In genomic region chr22:49564666-49565515, GRCh38 we compare ENCODE assay signal across 19 cellular contexts.
DNase-seq lines count a peak whose midpoint lies in the region; ATAC-seq, FAIRE-seq and TF ChIP-seq lines count a peak whose summit lies in the region.
"Had no signal": no experiment of that assay in that cellular context is flagged by ENCODE, and none has a peak within 500 bp of the region (broad histone marks: within the 10 kb centered on the region; RNA-seq: fewer than 3 reads in every experiment).

No MANE protein-coding gene starts in this region.

- H3K36me3 ChIP-seq in H1 (ENCODE audit: control insufficient read depth in 2 of 4, insufficient read depth in 4 of 4, low read length in 3 of 4) (no peaks in the 10 kb centered on the region), osteoblast (ENCODE audit: insufficient read depth, low read length) (no peaks in the 10 kb centered on the region), upper lobe of right lung (no peaks in the 10 kb centered on the region)
- H3K36me3 ChIP-seq: HAP-1 had no signal

- H3K27me3 ChIP-seq in H1 (replicated peaks in 1 of 4; ENCODE audit: control insufficient read depth in 3 of 4, extremely low read depth in 1 of 4, insufficient read depth in 3 of 4, low read length in 3 of 4) (no peaks in the 10 kb centered on the region), osteoblast (ENCODE audit: insufficient read depth, low read length) (no peaks in the 10 kb centered on the region), upper lobe of right lung (no peaks in the 10 kb centered on the region)

- no peak overlapping the region for H2BK5ac ChIP-seq in H1 (ENCODE audit: low read depth, low read length)

- H4K91ac ChIP-seq in H1 (replicated peaks; ENCODE audit: insufficient read length, low read length): no peak overlapping the region

- H2BK120ac ChIP-seq in H1 (replicated peaks; ENCODE audit: low read depth, low read length): no peak overlapping the region

- H3K9ac ChIP-seq in H1 (replicated peaks in 1 of 4; ENCODE audit: extremely low read depth in 1 of 4, low read depth in 3 of 4, low read length in 3 of 4): no peak overlapping the region

- H4K8ac ChIP-seq in H1 (ENCODE audit: extremely low read depth, insufficient read depth, low read length): no peak overlapping the region

- in situ Hi-C loops in G401 (cut with HindIII; ENCODE audit: low sequenced_read_pairs): loop anchor here (10.0 kb wide), 1 partner anchor 110 kb away; no protein-coding TSS in a partner anchor

- H4K5ac ChIP-seq in H1 (ENCODE audit: insufficient read length, low read depth, low read length): no peak overlapping the region

- H3K4me1 ChIP-seq in H1 (replicated peaks in 1 of 4; ENCODE audit: control insufficient read depth in 3 of 4, insufficient read depth in 4 of 4, low read length in 3 of 4): no peaks in the 10 kb centered on the region
- no peaks in the 10 kb centered on the region for H3K4me1 ChIP-seq in osteoblast (ENCODE audit: insufficient read depth, low read length)
- H3K4me1 ChIP-seq in upper lobe of right lung: no peaks in the 10 kb centered on the region
- H3K4me1 ChIP-seq: HAP-1 had no signal

- 90% methylated on average over 28 of the region's 28 CpGs; no CpG with 5 or more reads in 1 of the 2 experiments for WGBS in H1 (ENCODE audit: extremely low coverage in 1 of 2, insufficient coverage in 1 of 2, insufficient read length in 1 of 2, insufficient replicate concordance in 2 of 2, low coverage in 1 of 2, low lambda C conversion rate in 2 of 2, missing lambda C conversion rate in 1 of 2), 2 experiments

- TF ChIP-seq CTCF in H1 (IDR thresholded peaks at IDR 0.05; ENCODE audit: control extremely low read depth in 1 of 3, insufficient read depth in 1 of 3, low read depth in 1 of 3, low read length in 3 of 3) (no peak), osteoblast (IDR thresholded peaks at IDR 0.05; ENCODE audit: extremely low read depth, low read depth, low read length) (no peak), upper lobe of right lung (IDR thresholded peaks at IDR 0.05) (no peak)

- H3K4ac ChIP-seq in H1 (replicated peaks; ENCODE audit: insufficient read length, low read depth, low read length): no peak overlapping the region

- H2BK15ac ChIP-seq in H1 (ENCODE audit: low read length): no peak overlapping the region

- no peak overlapping the region for H3K56ac ChIP-seq in H1 (replicated peaks; ENCODE audit: insufficient read length, low read depth, low read length)

- H3K14ac ChIP-seq in H1 (ENCODE audit: insufficient read length): no peak overlapping the region

- no peak overlapping the region for H3K18ac ChIP-seq in H1 (ENCODE audit: extremely low read depth, low read length)

- no peak overlapping the region for H2BK20ac ChIP-seq in H1 (ENCODE audit: low read length)

- CTCF ChIA-PET in H1 (lab: Charles Lee; ENCODE audit: partially characterized antibody): interaction anchor here (0.7 to 2.6 kb wide), 3 partner anchors 17 to 23 kb away, joined by 3 to 8 read pairs (median 3); no protein-coding TSS in a partner anchor

- 0 out of 2 replicates have a peak overlapping the region, but pooled peaks have one; percentile 9 for H2AK5ac ChIP-seq in H1 (ENCODE audit: low read depth, low read length)

- H3K23ac ChIP-seq in H1 (ENCODE audit: insufficient read length): no peak overlapping the region

- peaks cover 0 to 4% of the 10 kb centered on the region in 2 experiments for H4K20me1 ChIP-seq in H1 (replicated peaks in 1 of 2; ENCODE audit: control insufficient read depth in 1 of 2, insufficient read depth in 2 of 2, low read length in 2 of 2)
- no peaks in the 10 kb centered on the region for H4K20me1 ChIP-seq in osteoblast (ENCODE audit: insufficient read depth, low read length)

- H3K79me1 ChIP-seq in H1 (ENCODE audit: low read depth, low read length): no peaks in the 10 kb centered on the region

- peaks cover 8% of the 10 kb centered on the region; the same call in 1 of the 2 replicates for H3K23me2 ChIP-seq in H1 (ENCODE audit: low read depth, low read length)

- ATAC-seq in left ventricle myocardium superior (no peak), Right ventricle myocardium inferior (no peak), upper lobe of right lung (peak; percentile 6)
- ATAC-seq: PC-3 had no signal

- H3K4me2 ChIP-seq in H1 (ENCODE audit: insufficient read depth in 1 of 2, low read depth in 2 of 2, low read length in 2 of 2): no peak overlapping the region
- no peak overlapping the region for H3K4me2 ChIP-seq in osteoblast (ENCODE audit: insufficient read depth, low read length)

- peaks cover 0 to 6% of the 10 kb centered on the region in 2 experiments; a peak in 1 of 4 replicates for H3K9me3 ChIP-seq in H1 (ENCODE audit: insufficient read depth in 2 of 2, low read depth in 1 of 2, low read length in 1 of 2)
- peaks cover 9% of the 10 kb centered on the region for H3K9me3 ChIP-seq in osteoblast (ENCODE audit: low read depth, low read length)
- H3K9me3 ChIP-seq in upper lobe of right lung: no peaks in the 10 kb centered on the region
- H3K9me3 ChIP-seq: HAP-1 had no signal

- POLR2A ChIA-PET in H1 (lab: Charles Lee; ENCODE audit: partially characterized antibody): no interaction called here

- intact Hi-C loops in left ventricle myocardium superior (cut with micrococcal nuclease) (no loop called here), Right ventricle myocardium inferior (cut with DNase I) (no loop called here), upper lobe of right lung (cut with DNase I) (no loop called here)

- no peak overlapping the region for H3K27ac ChIP-seq in H1 (ENCODE audit: low read depth, low read length)
- no peak overlapping the region for H3K27ac ChIP-seq in osteoblast (ENCODE audit: low read depth, low read length)
- no peak overlapping the region for H3K27ac ChIP-seq in upper lobe of right lung

- no peak for TF ChIP-seq RAD21 in H1 (IDR thresholded peaks at IDR 0.05 in 1 of 2, conservative IDR thresholded peaks at IDR 0.05 in 1 of 2; ENCODE audit: low read depth in 2 of 2, low read length in 2 of 2)

- FAIRE-seq in H1 (lab: Jason Lieb, UNC): no peak
- FAIRE-seq: G401.6, GM12891 had no signal

- no peak overlapping the region; the same call in 1 of the 2 replicates for H2BK12ac ChIP-seq in H1 (ENCODE audit: low read depth, low read length)

- H2AFZ ChIP-seq in H1 (ENCODE audit: low read length): no peak overlapping the region
- H2AFZ ChIP-seq in osteoblast (ENCODE audit: low read length): no peak overlapping the region

- DNase-seq in left ventricle myocardium superior: peak; percentile 25
- DNase-seq in Right ventricle myocardium inferior (ENCODE audit: missing footprints): no peak
- peak in 1 of 2 experiments; percentile 35 for DNase-seq in H1 (ENCODE audit: low read depth in 1 of 2, low spot score in 2 of 2)
- DNase-seq in osteoblast (ENCODE audit: insufficient read length, low spot score, missing footprints): peak; percentile 37
- no peak for DNase-seq in upper lobe of right lung
- no peak for DNase-seq in DMS153 treated with DMSO at 0.1 percent for 48 hours (lab: John Stamatoyannopoulos, UW; ENCODE audit: unreplicated experiment)
- DNase-seq in G401 (ENCODE audit: low spot score): no peak
- DNase-seq: AML-193; Calu3; CD4-positive, CD25-positive, alpha-beta regulatory T cell; DMS79; NCI-H1105 treated with DMSO at 0.1 percent for 48 hours; NCI-H187; NCI-H69; NK-92 treated with Interleukin-12 subunit alpha and Interleukin-12 subunit beta, amount 100 ng/mL, for 24 hours; PC-3 had no signal

- H3K79me2 ChIP-seq in H1 (ENCODE audit: control insufficient read depth in 1 of 2, insufficient read depth in 2 of 2, low read length in 2 of 2): no peaks in the 10 kb centered on the region
- H3K79me2 ChIP-seq in osteoblast (ENCODE audit: insufficient read depth, low read length): no peaks in the 10 kb centered on the region

- no peak for TF ChIP-seq POLR2A in H1 (IDR thresholded peaks at IDR 0.05; ENCODE audit: control extremely low read depth in 1 of 2, low read depth in 2 of 2, low read length in 2 of 2)

- no peak for TF ChIP-seq EP300 in H1 (IDR thresholded peaks at IDR 0.05; ENCODE audit: borderline replicate concordance in 1 of 2, low read depth in 2 of 2, low read length in 2 of 2)

- H3K4me3 ChIP-seq in H1 (ENCODE audit: extremely low read depth in 1 of 4, insufficient read depth in 2 of 4, low read depth in 3 of 4, low read length in 4 of 4) (no peak overlapping the region), osteoblast (ENCODE audit: insufficient read depth, low read length) (no peak overlapping the region), upper lobe of right lung (no peak overlapping the region)
- H3K4me3 ChIP-seq: HAP-1 had no signal

TF ChIP-seq in H1, 55 proteins besides CTCF, POLR2A, EP300 and RAD21:
- no peak for TF ChIP-seq BRCA1 (IDR thresholded peaks at IDR 0.05; ENCODE audit: low read depth, low read length)
- TF ChIP-seq, protein P1, sequence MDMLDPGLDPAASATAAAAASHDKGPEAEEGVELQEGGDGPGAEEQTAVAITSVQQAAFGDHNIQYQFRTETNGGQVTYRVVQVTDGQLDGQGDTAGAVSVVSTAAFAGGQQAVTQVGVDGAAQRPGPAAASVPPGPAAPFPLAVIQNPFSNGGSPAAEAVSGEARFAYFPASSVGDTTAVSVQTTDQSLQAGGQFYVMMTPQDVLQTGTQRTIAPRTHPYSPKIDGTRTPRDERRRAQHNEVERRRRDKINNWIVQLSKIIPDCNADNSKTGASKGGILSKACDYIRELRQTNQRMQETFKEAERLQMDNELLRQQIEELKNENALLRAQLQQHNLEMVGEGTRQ (IDR thresholded peaks at IDR 0.05; ENCODE audit: low read length): no peak
- no peak for TF ChIP-seq SIRT6 (IDR thresholded peaks at IDR 0.05; ENCODE audit: low read length)
- no peak for TF ChIP-seq TAF7 (optimal IDR thresholded peaks at IDR 0.05; ENCODE audit: borderline replicate concordance, low read depth, low read length)

Comparison
In these comparisons a context has a peak if more than half of its experiments do, and no peak if none do; other contexts are left out.
1. DNase-seq: peak in left ventricle myocardium superior (single experiment) and osteoblast (single experiment); none in Right ventricle myocardium inferior (single experiment), upper lobe of right lung (single experiment), DMS153 treated with DMSO at 0.1 percent for 48 hours (single experiment) and G401 (single experiment).